ENCODE assay signal across 12 cellular contexts in genomic region chr3:147890114-147890513, GRCh38.
DNase-seq lines count a peak whose midpoint lies in the region; ATAC-seq lines count a peak whose summit lies in the region.
"Had no signal": no experiment of that assay in that cellular context is flagged by ENCODE, and none has a peak within 500 bp of the region (broad histone marks: within the 10 kb centered on the region; RNA-seq: fewer than 3 reads in every experiment).

No MANE protein-coding gene starts in this region.

- peaks cover 6% of the 10 kb centered on the region for H3K9me3 Mint-ChIP-seq in activated T-helper 17 cell treated with anti-CD3 and anti-CD28 coated beads, Interleukin-2, amount 50 U/mL, for 72 hours

- no peaks in the 10 kb centered on the region for H3K4me1 Mint-ChIP-seq in activated T-helper 17 cell treated with anti-CD3 and anti-CD28 coated beads, Interleukin-2, amount 50 U/mL, for 72 hours
- H3K4me1 Mint-ChIP-seq: CD8-positive, alpha-beta memory T cell had no signal

- ATAC-seq in GM19372 (IDR thresholded peaks at IDR 0.05; ENCODE audit: low read depth, unreplicated experiment) (peak; percentile 76), HG02588 (IDR thresholded peaks at IDR 0.05; ENCODE audit: unreplicated experiment) (peak; percentile 89), HG03159 (IDR thresholded peaks at IDR 0.05; ENCODE audit: unreplicated experiment) (peak; percentile 87)
- no peak for ATAC-seq in activated T-helper 17 cell treated with anti-CD3 and anti-CD28 coated beads, Interleukin-2, amount 50 U/mL, for 72 hours (replicated peaks)

- H3K36me3 Mint-ChIP-seq in activated T-helper 17 cell treated with anti-CD3 and anti-CD28 coated beads, Interleukin-2, amount 50 U/mL, for 72 hours (ENCODE audit: low read depth), result no peaks in the 10 kb centered on the region
- H3K36me3 Mint-ChIP-seq: CD8-positive, alpha-beta memory T cell had no signal

- no peak overlapping the region for H3K27ac Mint-ChIP-seq in activated T-helper 17 cell treated with anti-CD3 and anti-CD28 coated beads, Interleukin-2, amount 50 U/mL, for 72 hours
- H3K27ac Mint-ChIP-seq: CD8-positive, alpha-beta memory T cell had no signal

- no peaks in the 10 kb centered on the region for H3K27me3 Mint-ChIP-seq in activated T-helper 17 cell treated with anti-CD3 and anti-CD28 coated beads, Interleukin-2, amount 50 U/mL, for 72 hours
- H3K27me3 Mint-ChIP-seq: CD8-positive, alpha-beta memory T cell had no signal

- DNase-seq in renal cortical epithelial cell (ENCODE audit: low read depth), result peak; percentile 55
- DNase-seq in NCI-H2171 (lab: John Stamatoyannopoulos, UW), result no peak
- no peak for DNase-seq in stimulated activated CD4-positive, alpha-beta T cell treated with anti-CD3 and anti-CD28 coated beads, Interleukin-4, amount 100 ng/mL, for 24 hours
- DNase-seq in medulla oblongata (ENCODE audit: extremely low spot score), result no peak
- DNase-seq: activated T-cell treated with anti-CD3 and anti-CD28 coated beads, Interleukin-2, amount 50 U/mL, for 1 hour; CD8-positive, alpha-beta memory T cell; mesenchymal stem cell; transverse colon had no signal

- H3K4me3 Mint-ChIP-seq in activated T-helper 17 cell treated with anti-CD3 and anti-CD28 coated beads, Interleukin-2, amount 50 U/mL, for 72 hours, result no peak overlapping the region
- H3K4me3 Mint-ChIP-seq: CD8-positive, alpha-beta memory T cell had no signal
